Comparison of ENCODE assay signal across 1 cellular context in genomic region chr5:60682007-60682406, GRCh38.
TF ChIP-seq lines count a peak whose summit lies in the region.

No MANE protein-coding gene starts in this region.

TF ChIP-seq in HEK293, 187 proteins besides CTCF, POLR2A, EP300 and RAD21 (continued from another document):
- TF ChIP-seq ZNF580 (tag by site-specific recombination; IDR thresholded peaks at IDR 0.05) (peak; percentile 67; the same call in 1 of the 2 replicates), ZNF146 (tag by site-specific recombination; IDR thresholded peaks at IDR 0.05) (peak; percentile 91)
TF ChIP-seq in HEK293: peak in this region for 3; not testable (repeated sequence) for 184.
